ENCODE assay signal across 1 cellular context in genomic region chr5:172645271-172645670, GRCh38.
TF ChIP-seq lines count a peak whose summit lies in the region.

No MANE protein-coding gene starts in this region.

TF ChIP-seq in H1, 55 proteins besides CTCF, POLR2A, EP300 and RAD21:
- TF ChIP-seq KDM1A (IDR thresholded peaks at IDR 0.05; ENCODE audit: borderline replicate concordance, low read length) (0 out of 2 replicates have a peak, but pooled peaks have one; percentile 0), ATF2 (IDR thresholded peaks at IDR 0.05; ENCODE audit: low read length) (no peak)
